In genomic region chr2:96891591-96892333, GRCh38 we compare ENCODE assay signal across 11 cellular contexts. TPM values are rescaled to one million over a fixed set of nuclear protein-coding genes. Genes with fewer than 3 reads are reported as not detected.
A peak's percentile ranks its signal among the peaks of the same experiment; 100 is the strongest.
DNase-seq lines count a peak whose midpoint lies in the region; ATAC-seq, FAIRE-seq and TF ChIP-seq lines count a peak whose summit lies in the region.
"Had no signal": no experiment of that assay in that cellular context is flagged by ENCODE, and none has a peak within 500 bp of the region (broad histone marks: within the 10 kb centered on the region; RNA-seq: fewer than 3 reads in every experiment).

No MANE protein-coding gene starts in this region.

- H3K4me3 Mint-ChIP-seq in nephron progenitor cell: peak overlapping the region; percentile 50

- TF ChIP-seq EP300 in H1 (IDR thresholded peaks at IDR 0.05; ENCODE audit: borderline replicate concordance in 1 of 2, low read depth in 2 of 2, low read length in 2 of 2): no peak

- peak overlapping the region; percentile 60 for H3K18ac ChIP-seq in H1 (ENCODE audit: extremely low read depth, low read length)

- no peaks in the 10 kb centered on the region for H3K27me3 Mint-ChIP-seq in nephron progenitor cell (ENCODE audit: low read depth, poor library complexity)

- H3K23me2 ChIP-seq in H1 (ENCODE audit: low read depth, low read length): peaks cover 4% of the 10 kb centered on the region; the same call in 1 of the 2 replicates

- FAIRE-seq in H1 (lab: Jason Lieb, UNC): no peak
- FAIRE-seq: endometrium had no signal

- CTCF ChIA-PET in H1 (lab: Charles Lee; ENCODE audit: partially characterized antibody): interaction anchor here (0.5 to 4.8 kb wide), 9 partner anchors 10 to 60 kb away, joined by 3 to 22 read pairs (median 6); partner anchors contain the start of gene ANKRD39

- H2AFZ ChIP-seq in H1 (ENCODE audit: low read length): no peak overlapping the region

- peak overlapping the region; percentile 61 for H4K91ac ChIP-seq in H1 (replicated peaks; ENCODE audit: insufficient read length, low read length)

- TF ChIP-seq CTCF in H1 (IDR thresholded peaks at IDR 0.05; ENCODE audit: control extremely low read depth in 1 of 3, insufficient read depth in 1 of 3, low read depth in 1 of 3, low read length in 3 of 3): no peak
- no peak for TF ChIP-seq CTCF in nephron progenitor cell (IDR thresholded peaks at IDR 0.05)

- ATAC-seq in HG02981 (IDR thresholded peaks at IDR 0.05; ENCODE audit: unreplicated experiment) (no peak), GM19452 (IDR thresholded peaks at IDR 0.05; ENCODE audit: unreplicated experiment) (no peak), HG03457 (IDR thresholded peaks at IDR 0.05; ENCODE audit: unreplicated experiment) (no peak)

- no peak for TF ChIP-seq POLR2A in H1 (IDR thresholded peaks at IDR 0.05; ENCODE audit: control extremely low read depth in 1 of 2, low read depth in 2 of 2, low read length in 2 of 2)

- H4K5ac ChIP-seq in H1 (ENCODE audit: insufficient read length, low read depth, low read length): no peak overlapping the region

- H3K4me3 ChIP-seq in H1 (ENCODE audit: extremely low read depth in 1 of 4, insufficient read depth in 2 of 4, low read depth in 3 of 4, low read length in 4 of 4): no peak overlapping the region

- no peak overlapping the region for H3K23ac ChIP-seq in H1 (ENCODE audit: insufficient read length)

- no peak for TF ChIP-seq RAD21 in H1 (IDR thresholded peaks at IDR 0.05 in 1 of 2, conservative IDR thresholded peaks at IDR 0.05 in 1 of 2; ENCODE audit: low read depth in 2 of 2, low read length in 2 of 2)

- no peaks in the 10 kb centered on the region; a peak in 1 of 7 replicates for H3K27me3 ChIP-seq in H1 (replicated peaks in 1 of 4; ENCODE audit: control insufficient read depth in 3 of 4, extremely low read depth in 1 of 4, insufficient read depth in 3 of 4, low read length in 3 of 4)

- H2BK120ac ChIP-seq in H1 (replicated peaks; ENCODE audit: low read depth, low read length): peak overlapping the region; percentile 18

- H2BK12ac ChIP-seq in H1 (ENCODE audit: low read depth, low read length): peak overlapping the region; percentile 92; the same call in 1 of the 2 replicates

- no peak overlapping the region for H2BK15ac ChIP-seq in H1 (ENCODE audit: low read length)

- no peak overlapping the region for H3K27ac ChIP-seq in H1 (ENCODE audit: low read depth, low read length)

- peaks cover 0 to 21% (median 12%) of the 10 kb centered on the region in 4 experiments; a peak in 4 of 7 replicates for H3K4me1 ChIP-seq in H1 (replicated peaks in 1 of 4; ENCODE audit: control insufficient read depth in 3 of 4, insufficient read depth in 4 of 4, low read length in 3 of 4)

- no peaks in the 10 kb centered on the region for H3K9me3 Mint-ChIP-seq in nephron progenitor cell

- H3K4me2 ChIP-seq in H1 (ENCODE audit: insufficient read depth in 1 of 2, low read depth in 2 of 2, low read length in 2 of 2): no peak overlapping the region

- DNase-seq in DMS53 treated with DMSO at 0.1 percent for 48 hours (lab: John Stamatoyannopoulos, UW; ENCODE audit: unreplicated experiment) (peak; percentile 96), NCI-H69 (lab: John Stamatoyannopoulos, UW) (peak; percentile 48), H1 (ENCODE audit: low read depth in 1 of 2, low spot score in 2 of 2) (no peak), nephron progenitor cell (peak; percentile 33), SIG-M5 (lab: John Stamatoyannopoulos, UW) (no peak)
- DNase-seq: activated CD4-positive, CD25-positive, alpha-beta regulatory T cell treated with anti-CD3 and anti-CD28 coated beads, Interleukin-2, amount 50 U/mL, for 72 hours; NCI-H524 had no signal

- peaks cover 84% of the 10 kb centered on the region for H3K4me1 Mint-ChIP-seq in nephron progenitor cell

- H3K36me3 Mint-ChIP-seq in nephron progenitor cell (ENCODE audit: low read depth): no peaks in the 10 kb centered on the region

- no peak overlapping the region for H2BK20ac ChIP-seq in H1 (ENCODE audit: low read length)

- H4K20me1 ChIP-seq in H1 (replicated peaks in 1 of 2; ENCODE audit: control insufficient read depth in 1 of 2, insufficient read depth in 2 of 2, low read length in 2 of 2): no peaks in the 10 kb centered on the region

- H3K9me3 ChIP-seq in H1 (ENCODE audit: insufficient read depth in 2 of 2, low read depth in 1 of 2, low read length in 1 of 2): no peaks in the 10 kb centered on the region

- 89% methylated on average over 11 of the region's 11 CpGs; no CpG with 5 or more reads in 1 of the 2 experiments for WGBS in H1 (ENCODE audit: extremely low coverage in 1 of 2, insufficient coverage in 1 of 2, insufficient read length in 1 of 2, insufficient replicate concordance in 2 of 2, low coverage in 1 of 2, low lambda C conversion rate in 2 of 2, missing lambda C conversion rate in 1 of 2), 2 experiments

- no peak overlapping the region for H3K14ac ChIP-seq in H1 (ENCODE audit: insufficient read length)

- no peaks in the 10 kb centered on the region for H3K36me3 ChIP-seq in H1 (ENCODE audit: control insufficient read depth in 2 of 4, insufficient read depth in 4 of 4, low read length in 3 of 4)

- no peaks in the 10 kb centered on the region for H3K79me2 ChIP-seq in H1 (ENCODE audit: control insufficient read depth in 1 of 2, insufficient read depth in 2 of 2, low read length in 2 of 2)

- H4K8ac ChIP-seq in H1 (ENCODE audit: extremely low read depth, insufficient read depth, low read length): peak overlapping the region; percentile 35; the same call in 1 of the 2 replicates

- H3K56ac ChIP-seq in H1 (replicated peaks; ENCODE audit: insufficient read length, low read depth, low read length): peak overlapping the region; percentile 33

- H3K9ac ChIP-seq in H1 (replicated peaks in 1 of 4; ENCODE audit: extremely low read depth in 1 of 4, low read depth in 3 of 4, low read length in 3 of 4): no peak overlapping the region

- H2AK5ac ChIP-seq in H1 (ENCODE audit: low read depth, low read length): 0 out of 2 replicates have a peak overlapping the region, but pooled peaks have one; percentile 6

- no peaks in the 10 kb centered on the region for H3K79me1 ChIP-seq in H1 (ENCODE audit: low read depth, low read length)

- H3K27ac Mint-ChIP-seq in nephron progenitor cell: peak overlapping the region; percentile 90

- POLR2A ChIA-PET in H1 (lab: Charles Lee; ENCODE audit: partially characterized antibody): interaction anchor here (1.3 to 2.3 kb wide), 3 partner anchors 9 to 23 kb away, joined by 3 to 8 read pairs (median 8); no protein-coding TSS in a partner anchor

- no peak overlapping the region; the same call in 1 of the 2 replicates for H2BK5ac ChIP-seq in H1 (ENCODE audit: low read depth, low read length)

- peak overlapping the region; percentile 25 for H3K4ac ChIP-seq in H1 (replicated peaks; ENCODE audit: insufficient read length, low read depth, low read length)

TF ChIP-seq in H1, 55 proteins besides CTCF, POLR2A, EP300 and RAD21 (continues in another document):
- TF ChIP-seq POLR2AphosphoS5 (IDR thresholded peaks at IDR 0.05; ENCODE audit: low read depth, low read length) (no peak), ATF2 (IDR thresholded peaks at IDR 0.05; ENCODE audit: low read length) (no peak), E2F6 (IDR thresholded peaks at IDR 0.05) (peak; percentile 31; the same call in 1 of the 2 replicates)

RNA-seq across cellular contexts. Expression of gene SEMA4C, which starts 21.9 kb away (rescaled TPM):
- total RNA-seq in H1 (2021; fragmentation: NEBNext Ultra II Directional; extraction: Animal tissue kit (Norgen Biotek cat#: 25700)): 67.3 and 74.3 TPM in 2 replicates
- polyA plus RNA-seq in H1 (2011; rRNA removed): 47.5 and 71.4 TPM in 2 replicates
- polyA plus RNA-seq in H1 (2011; cell fraction: cytosol; rRNA removed): 58.9 TPM
- polyA plus RNA-seq in H1 (2011; cell fraction: nucleus; rRNA removed): 141 TPM
- 45.7 to 74.3 TPM (median 68.2 TPM) in 4 replicates for polyA plus RNA-seq in H1 (2012, experiment 1 of 2)
- 49.5 TPM for polyA plus RNA-seq in H1 (2012, experiment 2 of 2)
- polyA plus RNA-seq in H1 (2013, experiment 1 of 2): 61.0 TPM
- 59.0 TPM for polyA plus RNA-seq in H1 (2013, experiment 2 of 2)
- polyA minus RNA-seq in H1 (2011; rRNA and poly(A)+ RNA removed): 86.3 and 87.9 TPM in 2 replicates
- polyA minus RNA-seq in H1 (2011; cell fraction: cytosol; rRNA and poly(A)+ RNA removed): 47.3 TPM
- polyA minus RNA-seq in H1 (2011; cell fraction: nucleus; rRNA and poly(A)+ RNA removed): 43.7 TPM

RNA-seq across cellular contexts. Expression of gene ANKRD39, which starts 33.9 kb away (rescaled TPM):
- total RNA-seq in H1 (2021; fragmentation: NEBNext Ultra II Directional; extraction: Animal tissue kit (Norgen Biotek cat#: 25700)): 18.5 and 19.7 TPM in 2 replicates
- polyA plus RNA-seq in H1 (2011; rRNA removed): 21.3 and 22.9 TPM in 2 replicates
- polyA plus RNA-seq in H1 (2011; cell fraction: cytosol; rRNA removed): 18.1 TPM
- polyA plus RNA-seq in H1 (2011; cell fraction: nucleus; rRNA removed): 36.1 TPM
- polyA plus RNA-seq in H1 (2012, experiment 1 of 2): 15.8 to 18.8 TPM (median 16.9 TPM) in 4 replicates
- 21.7 TPM for polyA plus RNA-seq in H1 (2012, experiment 2 of 2)
- polyA plus RNA-seq in H1 (2013, experiment 1 of 2): 18.2 TPM
- polyA plus RNA-seq in H1 (2013, experiment 2 of 2): 18.1 TPM
- polyA minus RNA-seq in H1 (2011; rRNA and poly(A)+ RNA removed): 6.8 and 7.2 TPM in 2 replicates
- 5.2 TPM for polyA minus RNA-seq in H1 (2011; cell fraction: cytosol; rRNA and poly(A)+ RNA removed)
- polyA minus RNA-seq in H1 (2011; cell fraction: nucleus; rRNA and poly(A)+ RNA removed): 10.3 TPM

RNA-seq across cellular contexts. Expression of gene ANKRD23, which starts 47.9 kb away (rescaled TPM):
- 2.9 and 3.5 TPM in 2 replicates for total RNA-seq in H1 (2021; fragmentation: NEBNext Ultra II Directional; extraction: Animal tissue kit (Norgen Biotek cat#: 25700))
- 3.4 and 4.8 TPM in 2 replicates for polyA plus RNA-seq in H1 (2011; rRNA removed)
- polyA plus RNA-seq in H1 (2011; cell fraction: cytosol; rRNA removed): 3.9 TPM
- polyA plus RNA-seq in H1 (2011; cell fraction: nucleus; rRNA removed): 29.4 TPM
- 2.3 to 5.8 TPM (median 3.8 TPM) in 4 replicates for polyA plus RNA-seq in H1 (2012, experiment 1 of 2)
- polyA plus RNA-seq in H1 (2012, experiment 2 of 2): 2.0 TPM
- polyA plus RNA-seq in H1 (2013, experiment 1 of 2): 2.5 TPM
- polyA plus RNA-seq in H1 (2013, experiment 2 of 2): 2.4 TPM
- 2.6 and 3.1 TPM in 2 replicates for polyA minus RNA-seq in H1 (2011; rRNA and poly(A)+ RNA removed)
- polyA minus RNA-seq in H1 (2011; cell fraction: cytosol; rRNA and poly(A)+ RNA removed): 2.9 TPM
- 3.9 TPM for polyA minus RNA-seq in H1 (2011; cell fraction: nucleus; rRNA and poly(A)+ RNA removed)

Comparison
In these comparisons a context has a peak if more than half of its experiments do, and no peak if none do; other contexts are left out.
1. DNase-seq: peak in DMS53 treated with DMSO at 0.1 percent for 48 hours (single experiment), NCI-H69 (single experiment) and nephron progenitor cell (single experiment); none in H1 (0 of 2) and SIG-M5 (single experiment).